ENCODE assay signal across 14 cellular contexts in genomic region chr22:23910496-23911190, GRCh38. TPM values are rescaled to one million over a fixed set of nuclear protein-coding genes. Genes with fewer than 3 reads are reported as not detected.
DNase-seq lines count a peak whose midpoint lies in the region; TF ChIP-seq lines count a peak whose summit lies in the region.
"Had no signal": no experiment of that assay in that cellular context is flagged by ENCODE, and none has a peak within 500 bp of the region (broad histone marks: within the 10 kb centered on the region; RNA-seq: fewer than 3 reads in every experiment).

No MANE protein-coding gene starts in this region.

- DNase-seq in G401 (ENCODE audit: low spot score) (peak; percentile 31), NCI-H69 (lab: John Stamatoyannopoulos, UW) (peak; percentile 23), ecto neural progenitor cell (ENCODE audit: low spot score) (peak; percentile 29), progenitor cell of endocrine pancreas (ENCODE audit: low spot score, unreplicated experiment) (no peak), germinal center (ENCODE audit: low spot score) (no peak), GM19238 (ENCODE audit: insufficient read length, low spot score) (no peak)
- no peak for DNase-seq in stimulated activated CD4-positive, alpha-beta T cell treated with anti-CD3 and anti-CD28 coated beads, Interleukin-4, amount 100 ng/mL, for 1 hour
- DNase-seq: BE2C; CD4-positive, alpha-beta memory T cell; MM.1S; NCI-H1417; NCI-H2029 treated with DMSO at 0.1 percent for 48 hours; NCI-H226; NCI-H748 treated with DMSO at 0.1 percent for 48 hours had no signal

- in situ Hi-C loops in G401 (cut with HindIII; ENCODE audit: low sequenced_read_pairs) = no loop called here

- peak overlapping the region; percentile 80 for H3K27ac Mint-ChIP-seq in progenitor cell of endocrine pancreas

- no peaks in the 10 kb centered on the region for H3K27me3 Mint-ChIP-seq in progenitor cell of endocrine pancreas

- peaks cover 1% of the 10 kb centered on the region for H3K36me3 Mint-ChIP-seq in progenitor cell of endocrine pancreas (ENCODE audit: insufficient read depth)
- H3K36me3 Mint-ChIP-seq: CD4-positive, alpha-beta memory T cell had no signal

- no peak overlapping the region for H3K4me3 Mint-ChIP-seq in progenitor cell of endocrine pancreas (ENCODE audit: low read depth)

- TF ChIP-seq CTCF in progenitor cell of endocrine pancreas (IDR thresholded peaks at IDR 0.05; ENCODE audit: unreplicated experiment) = no peak

- peaks cover 21% of the 10 kb centered on the region for H3K4me1 Mint-ChIP-seq in progenitor cell of endocrine pancreas (ENCODE audit: low read depth)

- no peaks in the 10 kb centered on the region for H3K9me3 Mint-ChIP-seq in progenitor cell of endocrine pancreas (ENCODE audit: low read depth)
- H3K9me3 Mint-ChIP-seq: CD4-positive, alpha-beta memory T cell had no signal

RNA-seq across cellular contexts. Expression of gene MIF, which starts 16.5 kb away (rescaled TPM):
- total RNA-seq in G401 (2014; rRNA removed; shearing (Covaris generic)) = not detected in 2 replicates
- total RNA-seq in progenitor cell of endocrine pancreas = 562 and 580 TPM in 2 replicates

RNA-seq across cellular contexts. Expression of gene GSTT2B, which starts 50.4 kb away (rescaled TPM):
- not detected in 2 replicates for total RNA-seq in G401 (2014; rRNA removed; shearing (Covaris generic))
- 4.8 and 5.4 TPM in 2 replicates for total RNA-seq in progenitor cell of endocrine pancreas
- total RNA-seq: CD4-positive, alpha-beta memory T cell had no signal

RNA-seq across cellular contexts. Expression of gene SLC2A11, which starts 53.0 kb away (rescaled TPM):
- total RNA-seq in G401 (2014; rRNA removed; shearing (Covaris generic)) = not detected in 2 replicates
- total RNA-seq in progenitor cell of endocrine pancreas = 39.7 and 40.1 TPM in 2 replicates

RNA-seq across cellular contexts. Expression of gene DDTL, which starts 56.0 kb away (rescaled TPM):
- not detected in 2 replicates for total RNA-seq in G401 (2014; rRNA removed; shearing (Covaris generic))
- not detected in 2 replicates for total RNA-seq in progenitor cell of endocrine pancreas

Comparison
In these comparisons a context has a peak if more than half of its experiments do, and no peak if none do; other contexts are left out.
1. DNase-seq: peak in G401 (single experiment), NCI-H69 (single experiment) and ecto neural progenitor cell (single experiment); none in progenitor cell of endocrine pancreas (single experiment), germinal center (single experiment), GM19238 (single experiment) and stimulated activated CD4-positive, alpha-beta T cell treated with anti-CD3 and anti-CD28 coated beads, Interleukin-4, amount 100 ng/mL, for 1 hour (single experiment).
2. RNA of gene MIF, which starts 16.5 kb away (total RNA-seq): 562 to 580 TPM in progenitor cell of endocrine pancreas; not detected in G401; every median in the first group is over 100 times any median in the second.
3. RNA of gene SLC2A11, which starts 53.0 kb away (total RNA-seq): 39.7 to 40.1 TPM in progenitor cell of endocrine pancreas; not detected in G401; every median in the first group is over 10 times any median in the second.